In the genomic region with DNA sequence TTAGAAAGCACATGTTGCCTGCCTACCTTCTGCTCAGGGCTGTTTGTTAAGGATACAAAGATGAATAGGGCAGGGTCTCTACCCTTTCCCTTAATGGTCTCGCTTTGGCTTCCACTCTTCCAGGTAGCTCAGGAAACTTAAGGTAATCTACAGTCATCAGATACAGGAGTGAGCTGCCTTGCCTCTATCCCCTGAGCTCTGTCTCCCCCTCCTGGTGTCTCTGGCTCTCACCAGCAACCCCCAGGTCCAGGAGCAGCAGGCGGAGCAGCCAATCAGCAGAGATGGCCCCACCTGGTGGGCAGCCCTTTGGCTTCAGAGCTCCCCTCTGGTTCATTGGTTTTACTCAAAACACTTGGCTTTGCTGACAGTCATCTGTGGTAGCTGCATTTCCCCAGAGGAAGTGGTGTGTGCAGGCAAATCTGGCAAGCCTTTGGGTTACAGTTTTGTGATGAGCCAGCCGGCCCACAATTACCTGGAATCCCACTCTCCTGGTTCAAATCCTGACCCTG, we compare ENCODE assay signal across 8 cellular contexts. TPM values are rescaled to one million over a fixed set of nuclear protein-coding genes. Genes with fewer than 3 reads are reported as not detected.
DNase-seq lines count a peak whose midpoint lies in the region; ATAC-seq and TF ChIP-seq lines count a peak whose summit lies in the region.

No MANE protein-coding gene starts in this region.

- peaks cover 0 to 2% of the 10 kb centered on the region in 2 donors for H3K27me3 Mint-ChIP-seq in CD8-positive, alpha-beta memory T cell

- CTCF ChIA-PET in CD8-positive, alpha-beta memory T cell (lab: Charles Lee) = interaction anchor here (0.7 to 12.0 kb wide), 64 partner anchors 9 to 256 kb away, joined by 3 to 253 read pairs (median 4); partner anchors contain the start of genes CX3CR1, GORASP1, SCN11A and TTC21A

- no peaks in the 10 kb centered on the region for H3K27me3 ChIP-seq in CD8-positive, alpha-beta memory T cell (ENCODE audit: insufficient read depth, low read length, poor library complexity, severe bottlenecking)
- H3K27me3 ChIP-seq in dorsolateral prefrontal cortex = no peaks in the 10 kb centered on the region

- peak; percentile 71 to 86 (median 73) for DNase-seq in CD8-positive, alpha-beta memory T cell
- DNase-seq in NCI-H748 treated with DMSO at 0.1 percent for 48 hours (lab: John Stamatoyannopoulos, UW) (peak; percentile 43), dorsolateral prefrontal cortex (peak; percentile 49 to 84 (median 78)), lung microvascular endothelial cell (ENCODE audit: low read depth in 2 of 2) (peak; percentile 77 to 92)
- peak; percentile 76 to 78 for DNase-seq in activated CD4-positive, alpha-beta T cell treated with anti-CD3 and anti-CD28 coated beads, Interleukin-2, amount 50 U/mL, for 4 hours
- DNase-seq in stimulated activated CD8-positive, alpha-beta memory T cell treated with anti-CD3 and anti-CD28 coated beads, Interleukin-15, amount 100 ng/mL, for 24 hours (ENCODE audit: low read depth) = peak; percentile 52

- POLR2A ChIA-PET in CD8-positive, alpha-beta memory T cell (lab: Charles Lee) = no interaction called here

- H3K36me3 ChIP-seq in CD8-positive, alpha-beta memory T cell (ENCODE audit: insufficient read depth, low read length) = no peaks in the 10 kb centered on the region

- H3K4me3 Mint-ChIP-seq in CD8-positive, alpha-beta memory T cell = no peak overlapping the region

- ATAC-seq in GM19452 (IDR thresholded peaks at IDR 0.05; ENCODE audit: unreplicated experiment) (peak; percentile 98), HG03469 (IDR thresholded peaks at IDR 0.05; ENCODE audit: unreplicated experiment) (peak; percentile 92)

- peaks cover 13% of the 10 kb centered on the region for H3K4me1 ChIP-seq in CD8-positive, alpha-beta memory T cell (ENCODE audit: insufficient read depth, low read length)

- H3K27ac Mint-ChIP-seq in CD8-positive, alpha-beta memory T cell = peak overlapping the region in 7 of 8 donors; percentile 9 to 87 (median 72)

- intact Hi-C loops in dorsolateral prefrontal cortex (cut with DNase I) = loop anchor here (1.0 to 5.0 kb wide), 4 partner anchors 81 to 162 kb away; partner anchors contain the start of gene XIRP1 (in 1 of the 2)

- TF ChIP-seq CTCF in dorsolateral prefrontal cortex (IDR thresholded peaks at IDR 0.05 in 54 of 56, conservative IDR thresholded peaks at IDR 0.05 in 2 of 56; ENCODE audit: low read depth in 1 of 56, partially characterized antibody in 56 of 56) = peak in 55 of 56 donors; percentile 61 to 98 (median 89)

- H3K4me1 Mint-ChIP-seq in CD8-positive, alpha-beta memory T cell = peaks cover 17 to 45% (median 32%) of the 10 kb centered on the region in 3 donors

- H3K9me3 ChIP-seq in CD8-positive, alpha-beta memory T cell (ENCODE audit: low read length) = no peaks in the 10 kb centered on the region

- H3K9me3 Mint-ChIP-seq in CD8-positive, alpha-beta memory T cell = no peaks in the 10 kb centered on the region

- H3K4me3 ChIP-seq in CD8-positive, alpha-beta memory T cell (ENCODE audit: low read length) = no peak overlapping the region
- no peak overlapping the region for H3K4me3 ChIP-seq in dorsolateral prefrontal cortex

- H3K36me3 Mint-ChIP-seq in CD8-positive, alpha-beta memory T cell = no peaks in the 10 kb centered on the region

- no peak overlapping the region for H3K27ac ChIP-seq in CD8-positive, alpha-beta memory T cell (ENCODE audit: low read depth, low read length)
- H3K27ac ChIP-seq in dorsolateral prefrontal cortex = no peak overlapping the region

RNA-seq across cellular contexts. Expression of gene CX3CR1, which starts 8.5 kb away (rescaled TPM):
- 1 to 10 TPM in 1 of 2 experiments, under 1 TPM in 1; 0.74 to 1.1 TPM for total RNA-seq in CD8-positive, alpha-beta memory T cell
- polyA plus RNA-seq in CD8-positive, alpha-beta memory T cell = 98.7 TPM
- 10 to 100 TPM in 97 of 120 experiments, 1 to 10 TPM in 23; 1.4 to 62.4 (median 16.5) TPM for total RNA-seq in dorsolateral prefrontal cortex
- total RNA-seq in lung microvascular endothelial cell = not detected in 2 replicates

RNA-seq across cellular contexts. Expression of gene CCR8, which starts 41.2 kb away (rescaled TPM):
- 1 to 10 TPM; 2.9 to 5.3 TPM for total RNA-seq in CD8-positive, alpha-beta memory T cell
- polyA plus RNA-seq in CD8-positive, alpha-beta memory T cell = 2.1 TPM
- under 1 TPM in 1 of 120 experiments, not detected in 119; 0.38 TPM for total RNA-seq in dorsolateral prefrontal cortex
- total RNA-seq in lung microvascular endothelial cell = not detected in 2 replicates
